Comparison of ENCODE assay signal across 16 cellular contexts in genomic region chr9:7936201-7936600, GRCh38.
DNase-seq lines count a peak whose midpoint lies in the region; ATAC-seq and TF ChIP-seq lines count a peak whose summit lies in the region.
"Had no signal": no experiment of that assay in that cellular context is flagged by ENCODE, and none has a peak within 500 bp of the region (broad histone marks: within the 10 kb centered on the region; RNA-seq: fewer than 3 reads in every experiment).

No MANE protein-coding gene starts in this region.

- H3K9me3 Mint-ChIP-seq in activated CD4-positive, alpha-beta T cell treated with anti-CD3 and anti-CD28 coated beads, Interleukin-2, amount 10 ng/mL, durations not matched to agents 7 days and 5 days, result peaks cover 31% of the 10 kb centered on the region
- H3K9me3 Mint-ChIP-seq in stimulated activated effector memory CD8-positive, alpha-beta T cell treated with anti-CD3 and anti-CD28 coated beads, Interleukin-12 subunit alpha, Interleukin-12 subunit beta, amount 100 ng/mL, for 72 hours, result peaks cover 4% of the 10 kb centered on the region

- no TSS peak for BruUV-seq in OCI-LY7 (replicated peaks; lab: Mats Ljungman, UMichigan)

- POLR2A ChIA-PET in activated CD4-positive, alpha-beta T cell treated with anti-CD3 and anti-CD28 coated beads, Interleukin-2, amount 10 ng/mL, durations not matched to agents 7 days and 5 days (lab: Charles Lee), result no interaction called here
- POLR2A ChIA-PET in OCI-LY7 (lab: Charles Lee), result interaction anchor here (0.8 to 1.5 kb wide), 2 partner anchors 12 to 18 kb away, joined by 3 to 4 read pairs; no protein-coding TSS in a partner anchor

- H3K27ac Mint-ChIP-seq in activated CD4-positive, alpha-beta T cell treated with anti-CD3 and anti-CD28 coated beads, Interleukin-2, amount 10 ng/mL, durations not matched to agents 7 days and 5 days, result peak overlapping the region; percentile 94
- H3K27ac Mint-ChIP-seq in stimulated activated effector memory CD8-positive, alpha-beta T cell treated with anti-CD3 and anti-CD28 coated beads, Interleukin-12 subunit alpha, Interleukin-12 subunit beta, amount 100 ng/mL, for 72 hours, result peak overlapping the region; percentile 91

- 0 out of 2 replicates have a peak overlapping the region, but pooled peaks have one; percentile 1 for H3K4me2 ChIP-seq in OCI-LY7 (ENCODE audit: low read length)

- H3K4me3 ChIP-seq in OCI-LY7 (ENCODE audit: low read depth, low read length, poor library complexity, severe bottlenecking), result no peak overlapping the region
- peak overlapping the region; percentile 11 for H3K4me3 ChIP-seq in coronary artery
- H3K4me3 ChIP-seq: dorsolateral prefrontal cortex, left ventricle myocardium inferior had no signal

- no peaks in the 10 kb centered on the region for H3K36me3 ChIP-seq in OCI-LY7 (ENCODE audit: insufficient read depth, low read length)
- H3K36me3 ChIP-seq: left ventricle myocardium inferior had no signal

- no peaks in the 10 kb centered on the region for H4K20me1 ChIP-seq in OCI-LY7 (ENCODE audit: insufficient read depth, low read length)

- no peaks in the 10 kb centered on the region for H3K79me2 ChIP-seq in OCI-LY7 (ENCODE audit: insufficient read depth, low read depth, low read length)
- H3K79me2 ChIP-seq: parathyroid adenoma had no signal

- H3K4me1 ChIP-seq in OCI-LY7 (ENCODE audit: insufficient read depth, low read length, poor library complexity, severe bottlenecking), result peaks cover 9% of the 10 kb centered on the region
- H3K4me1 ChIP-seq: left ventricle myocardium inferior, parathyroid adenoma had no signal

- peaks cover 26% of the 10 kb centered on the region for H3K4me1 Mint-ChIP-seq in activated CD4-positive, alpha-beta T cell treated with anti-CD3 and anti-CD28 coated beads, Interleukin-2, amount 10 ng/mL, durations not matched to agents 7 days and 5 days
- H3K4me1 Mint-ChIP-seq in stimulated activated effector memory CD8-positive, alpha-beta T cell treated with anti-CD3 and anti-CD28 coated beads, Interleukin-12 subunit alpha, Interleukin-12 subunit beta, amount 100 ng/mL, for 72 hours, result peaks cover 15% of the 10 kb centered on the region

- H3K4me3 Mint-ChIP-seq in activated CD4-positive, alpha-beta T cell treated with anti-CD3 and anti-CD28 coated beads, Interleukin-2, amount 10 ng/mL, durations not matched to agents 7 days and 5 days, result peak overlapping the region; percentile 60
- peak overlapping the region; percentile 45 for H3K4me3 Mint-ChIP-seq in stimulated activated effector memory CD8-positive, alpha-beta T cell treated with anti-CD3 and anti-CD28 coated beads, Interleukin-12 subunit alpha, Interleukin-12 subunit beta, amount 100 ng/mL, for 72 hours

- ATAC-seq in stimulated activated effector memory CD8-positive, alpha-beta T cell treated with anti-CD3 and anti-CD28 coated beads, Interleukin-12 subunit alpha, Interleukin-12 subunit beta, amount 100 ng/mL, for 72 hours, result peak; percentile 41
- no peak for ATAC-seq in HG03565 (IDR thresholded peaks at IDR 0.05; ENCODE audit: unreplicated experiment)

- TF ChIP-seq CTCF in OCI-LY7 (conservative IDR thresholded peaks at IDR 0.05; ENCODE audit: low read length), result no peak
- no peak for TF ChIP-seq CTCF in coronary artery (IDR thresholded peaks at IDR 0.05)

- H3K36me3 Mint-ChIP-seq in activated CD4-positive, alpha-beta T cell treated with anti-CD3 and anti-CD28 coated beads, Interleukin-2, amount 10 ng/mL, durations not matched to agents 7 days and 5 days (ENCODE audit: low read depth), result peaks cover 22% of the 10 kb centered on the region
- H3K36me3 Mint-ChIP-seq in stimulated activated effector memory CD8-positive, alpha-beta T cell treated with anti-CD3 and anti-CD28 coated beads, Interleukin-12 subunit alpha, Interleukin-12 subunit beta, amount 100 ng/mL, for 72 hours, result no peaks in the 10 kb centered on the region

- DNase-seq in activated CD4-positive, alpha-beta T cell treated with anti-CD3 and anti-CD28 coated beads, Interleukin-2, amount 10 ng/mL, durations not matched to agents 7 days and 5 days, result no peak
- DNase-seq in activated CD4-positive, alpha-beta T cell treated with anti-CD3 and anti-CD28 coated beads for 48 hours, result no peak
- DNase-seq in OCI-LY7 (ENCODE audit: low spot score) (no peak), coronary artery (ENCODE audit: low spot score) (no peak), ureter (ENCODE audit: low spot score) (no peak), retina (no peak)
- no peak for DNase-seq in stimulated activated effector memory CD8-positive, alpha-beta T cell treated with anti-CD3 and anti-CD28 coated beads, Interleukin-12 subunit alpha, Interleukin-12 subunit beta, amount 100 ng/mL, for 72 hours (ENCODE audit: low spot score in 2 of 2)
- DNase-seq: left ventricle myocardium inferior; NCI-H1105; NCI-H510A treated with DMSO at 0.1 percent for 48 hours; SIG-M5; stimulated activated CD4-positive, alpha-beta T cell treated with anti-CD3 and anti-CD28 coated beads, Interleukin-4, amount 100 ng/mL, for 1 hour had no signal

- no peaks in the 10 kb centered on the region for H3K9me2 ChIP-seq in OCI-LY7 (ENCODE audit: insufficient read depth, low read length)

- CTCF ChIA-PET in activated CD4-positive, alpha-beta T cell treated with anti-CD3 and anti-CD28 coated beads, Interleukin-2, amount 10 ng/mL, durations not matched to agents 7 days and 5 days (lab: Charles Lee), result interaction anchor here (1.1 to 1.2 kb wide), 2 partner anchors 15 to 19 kb away, joined by 3 to 4 read pairs; no protein-coding TSS in a partner anchor
- CTCF ChIA-PET in OCI-LY7 (lab: Charles Lee; ENCODE audit: unreplicated experiment), result no interaction called here

- H3K27me3 Mint-ChIP-seq in activated CD4-positive, alpha-beta T cell treated with anti-CD3 and anti-CD28 coated beads, Interleukin-2, amount 10 ng/mL, durations not matched to agents 7 days and 5 days, result no peaks in the 10 kb centered on the region

- H3K27ac ChIP-seq in OCI-LY7 (ENCODE audit: low read depth, low read length, poor library complexity, severe bottlenecking), result no peak overlapping the region
- peak overlapping the region; percentile 38 to 55 for H3K27ac ChIP-seq in coronary artery
- H3K27ac ChIP-seq: left ventricle myocardium inferior, parathyroid adenoma, VCaP had no signal

- intact Hi-C loops in OCI-LY7 (cut with micrococcal nuclease; ENCODE audit: unreplicated experiment), result no loop called here

- no peaks in the 10 kb centered on the region for H3K9me3 ChIP-seq in OCI-LY7 (ENCODE audit: low read length)

- H2AFZ ChIP-seq in OCI-LY7 (ENCODE audit: low read length), result peak overlapping the region; percentile 30
- H2AFZ ChIP-seq: parathyroid adenoma had no signal
